Comparison of ENCODE assay signal across 11 cellular contexts in genomic region chr3:136885357-136886213, GRCh38. TPM values are rescaled to one million over a fixed set of nuclear protein-coding genes. Genes with fewer than 3 reads are reported as not detected.
A peak's percentile ranks its signal among the peaks of the same experiment; 100 is the strongest.
DNase-seq lines count a peak whose midpoint lies in the region; ATAC-seq and TF ChIP-seq lines count a peak whose summit lies in the region.
"Had no signal": no experiment of that assay in that cellular context is flagged by ENCODE, and none has a peak within 500 bp of the region (broad histone marks: within the 10 kb centered on the region; RNA-seq: fewer than 3 reads in every experiment).

No MANE protein-coding gene starts in this region.

- DNase-seq in T-cell: no peak
- peak in 3 of 10 donors; percentile 35 to 49 (median 41) for DNase-seq in naive thymus-derived CD8-positive, alpha-beta T cell
- DNase-seq in Calu3: no peak
- no peak for DNase-seq in left ventricle myocardium inferior
- DNase-seq in stimulated activated CD4-positive, alpha-beta T cell treated with anti-CD3 and anti-CD28 coated beads, Interleukin-2, amount 100 ng/mL, for 24 hours: no peak
- DNase-seq: NCI-H2171, thyroid gland had no signal

- BruUV-seq in Calu3 (replicated peaks; lab: Mats Ljungman, UMichigan): no TSS peak

- TF ChIP-seq CTCF in Calu3 (IDR thresholded peaks at IDR 0.05; ENCODE audit: unreplicated experiment) (no peak), left ventricle myocardium inferior (IDR thresholded peaks at IDR 0.05; ENCODE audit: borderline replicate concordance) (no peak)

- H3K4me1 Mint-ChIP-seq in T-cell: peaks cover 84 to 88% (median 84%) of the 10 kb centered on the region in 3 donors
- H3K4me1 Mint-ChIP-seq in naive thymus-derived CD8-positive, alpha-beta T cell: peaks cover 31 to 88% (median 82%) of the 10 kb centered on the region in 4 donors
- H3K4me1 Mint-ChIP-seq in Calu3 (ENCODE audit: low read depth, unreplicated experiment): peaks cover 16% of the 10 kb centered on the region
- H3K4me1 Mint-ChIP-seq: neural progenitor cell had no signal

- H3K36me3 Mint-ChIP-seq in T-cell (peaks cover 16% of the 10 kb centered on the region), Calu3 (ENCODE audit: insufficient read depth, unreplicated experiment) (peaks cover 23% of the 10 kb centered on the region)
- peaks cover 5 to 10% (median 6%) of the 10 kb centered on the region in 3 donors for H3K36me3 Mint-ChIP-seq in naive thymus-derived CD8-positive, alpha-beta T cell

- peaks cover 13% of the 10 kb centered on the region for H3K4me1 ChIP-seq in left ventricle myocardium inferior
- H3K4me1 ChIP-seq: neural progenitor cell, thyroid gland had no signal

- H3K9me3 Mint-ChIP-seq in T-cell (peaks cover 0 to 4% (median 4%) of the 10 kb centered on the region in 3 donors), Calu3 (ENCODE audit: low read depth, unreplicated experiment) (peaks cover 18% of the 10 kb centered on the region)
- peaks cover 0 to 8% (median 2%) of the 10 kb centered on the region in 9 donors for H3K9me3 Mint-ChIP-seq in naive thymus-derived CD8-positive, alpha-beta T cell

- H3K27me3 Mint-ChIP-seq in T-cell: no peaks in the 10 kb centered on the region
- H3K27me3 Mint-ChIP-seq in naive thymus-derived CD8-positive, alpha-beta T cell: no peaks in the 10 kb centered on the region
- H3K27me3 Mint-ChIP-seq in Calu3 (ENCODE audit: unreplicated experiment): no peaks in the 10 kb centered on the region

- no peaks in the 10 kb centered on the region for H3K36me3 ChIP-seq in left ventricle myocardium inferior
- H3K36me3 ChIP-seq: neural progenitor cell, thyroid gland had no signal

- peaks cover 14% of the 10 kb centered on the region for H3K9me3 ChIP-seq in left ventricle myocardium inferior (replicated peaks)
- H3K9me3 ChIP-seq: thyroid gland had no signal

- H3K4me3 ChIP-seq in left ventricle myocardium inferior: no peak overlapping the region
- H3K4me3 ChIP-seq: neural progenitor cell, thyroid gland had no signal

- peak overlapping the region; percentile 51 to 55 (median 54) for H3K4me3 Mint-ChIP-seq in T-cell
- peak overlapping the region; percentile 60 to 82 (median 68) for H3K4me3 Mint-ChIP-seq in naive thymus-derived CD8-positive, alpha-beta T cell
- no peak overlapping the region for H3K4me3 Mint-ChIP-seq in Calu3 (ENCODE audit: low read depth, unreplicated experiment)
- H3K4me3 Mint-ChIP-seq: neural progenitor cell had no signal

- POLR2A ChIA-PET in T-cell (lab: Charles Lee): interaction anchor here in 1 of 2 donors (0.6 kb wide), 1 partner anchor 20 kb away, joined by 6 read pairs; no protein-coding TSS in a partner anchor
- POLR2A ChIA-PET in naive thymus-derived CD8-positive, alpha-beta T cell (lab: Charles Lee): interaction anchor here (1.7 to 3.0 kb wide), 3 partner anchors 23 to 690 kb away, joined by 6 to 23 read pairs (median 7); partner anchors contain the start of genes MSL2, NCK1 and STAG1

- H3K27ac ChIP-seq in left ventricle myocardium inferior (replicated peaks): no peak overlapping the region
- H3K27ac ChIP-seq: HL-60, neural progenitor cell, thyroid gland had no signal

- ATAC-seq in GM18511 (IDR thresholded peaks at IDR 0.05; ENCODE audit: unreplicated experiment) (peak; percentile 77), GM21717 (IDR thresholded peaks at IDR 0.05; ENCODE audit: unreplicated experiment) (peak; percentile 52), T-cell (replicated peaks in 1 of 4) (peak; percentile 71 to 90 (median 85))
- peak; percentile 85 for ATAC-seq in naive thymus-derived CD8-positive, alpha-beta T cell

- no peaks in the 10 kb centered on the region for H3K27me3 ChIP-seq in left ventricle myocardium inferior (ENCODE audit: low read depth)
- H3K27me3 ChIP-seq: neural progenitor cell, thyroid gland had no signal

- CTCF ChIA-PET in T-cell (lab: Charles Lee): interaction anchor here (1.3 to 2.2 kb wide), 3 partner anchors 14 to 62 kb away, joined by 3 to 5 read pairs (median 3); no protein-coding TSS in a partner anchor
- CTCF ChIA-PET in Calu3 (lab: Charles Lee): no interaction called here

- H3K27ac Mint-ChIP-seq in T-cell (peak overlapping the region; percentile 81 to 89), Calu3 (ENCODE audit: unreplicated experiment) (no peak overlapping the region)
- peak overlapping the region; percentile 41 to 94 (median 86) for H3K27ac Mint-ChIP-seq in naive thymus-derived CD8-positive, alpha-beta T cell
- H3K27ac Mint-ChIP-seq: neural progenitor cell had no signal

- intact Hi-C loops in Calu3 (cut with micrococcal nuclease; ENCODE audit: unreplicated experiment) (no loop called here), left ventricle myocardium inferior (cut with micrococcal nuclease) (no loop called here)

RNA-seq across cellular contexts. Expression of gene NCK1, which starts 23.6 kb away (rescaled TPM):
- total RNA-seq in T-cell (10 to 100 TPM; 46.9 to 65.3 (median 50.9) TPM), Calu3 (2022) (108 and 127 TPM in 2 replicates), left ventricle myocardium inferior (23.6 TPM)
- total RNA-seq in naive thymus-derived CD8-positive, alpha-beta T cell: 10 to 100 TPM; 52.6 to 62.2 TPM
- 10 to 100 TPM; 36.1 to 44.3 (median 37.7) TPM for polyA plus RNA-seq in naive thymus-derived CD8-positive, alpha-beta T cell
